In the genomic region with DNA sequence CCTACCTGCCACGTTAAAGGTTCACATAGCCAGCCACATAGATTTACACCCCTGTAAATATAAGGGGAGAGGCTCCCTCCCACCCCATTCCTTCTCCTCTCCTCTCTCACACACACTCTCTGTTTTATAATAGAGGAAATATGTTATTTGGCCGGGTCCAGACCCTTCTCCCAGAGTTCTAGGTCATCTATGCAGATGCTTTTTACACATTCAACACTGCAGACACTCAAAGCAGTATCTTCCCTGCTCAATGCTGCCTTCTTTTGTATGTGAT, we compare ENCODE assay signal across 8 cellular contexts. TPM values are rescaled to one million over a fixed set of nuclear protein-coding genes. Genes with fewer than 3 reads are reported as not detected.
DNase-seq lines count a peak whose midpoint lies in the region; ATAC-seq and TF ChIP-seq lines count a peak whose summit lies in the region.

No MANE protein-coding gene starts in this region.

- CTCF ChIA-PET in AG04450 (lab: Charles Lee): interaction anchor here (0.6 to 1.8 kb wide), 3 partner anchors 12 to 1948 kb away, joined by 3 to 12 read pairs (median 4); no protein-coding TSS in a partner anchor
- CTCF ChIA-PET in IMR-90 (lab: Yijun Ruan, JAX): no interaction called here
- CTCF ChIA-PET in mammary epithelial cell (lab: Charles Lee; ENCODE audit: low non-redundant PET): no interaction called here

- no peak for TF ChIP-seq CTCF in AG04450 (IDR thresholded peaks at IDR 0.05; ENCODE audit: low read depth, low read length)
- no peak for TF ChIP-seq CTCF in IMR-90 (conservative IDR thresholded peaks at IDR 0.05; ENCODE audit: low read depth, low read length)
- TF ChIP-seq CTCF in mammary epithelial cell (conservative IDR thresholded peaks at IDR 0.05 in 1 of 2, IDR thresholded peaks at IDR 0.05 in 1 of 2; ENCODE audit: extremely low read depth in 1 of 2, insufficient read depth in 1 of 2, low read depth in 1 of 2, low read length in 2 of 2): no peak

- peaks cover 28% of the 10 kb centered on the region for H4K20me1 ChIP-seq in IMR-90 (ENCODE audit: insufficient read depth, low read length)
- H4K20me1 ChIP-seq in mammary epithelial cell (ENCODE audit: insufficient read depth, low read length): peaks cover 4% of the 10 kb centered on the region

- peak overlapping the region; percentile 86; the same call in 2 of the 3 replicates for H2BK15ac ChIP-seq in IMR-90 (ENCODE audit: low read depth, low read length)

- H3K14ac ChIP-seq in IMR-90 (replicated peaks; ENCODE audit: low read depth, low read length): peak overlapping the region; percentile 84; the same call in 1 of the 2 replicates

- ATAC-seq in IMR-90 (ENCODE audit: low read depth) (no peak), GM18502 (IDR thresholded peaks at IDR 0.05; ENCODE audit: poor library complexity, unreplicated experiment) (no peak), GM18498 (IDR thresholded peaks at IDR 0.05; ENCODE audit: unreplicated experiment) (no peak)

- H3K27me3 ChIP-seq in AG04450 (ENCODE audit: control insufficient read depth, insufficient read depth, low read length): no peaks in the 10 kb centered on the region
- no peaks in the 10 kb centered on the region; the same call in 1 of the 2 replicates for H3K27me3 ChIP-seq in IMR-90 (ENCODE audit: control insufficient read depth, insufficient read depth, low read length)
- H3K27me3 ChIP-seq in mammary epithelial cell (ENCODE audit: insufficient read depth, low read length): no peaks in the 10 kb centered on the region
- H3K27me3 ChIP-seq in muscle layer of colon (ENCODE audit: control insufficient read depth in 1 of 2, insufficient read depth in 2 of 2, low read length in 2 of 2): no peaks in the 10 kb centered on the region

- H3K79me2 ChIP-seq in mammary epithelial cell (ENCODE audit: insufficient read depth, low read length): peaks cover 42% of the 10 kb centered on the region

- H2BK5ac ChIP-seq in IMR-90 (ENCODE audit: low read depth, low read length, poor library complexity, severe bottlenecking): peak overlapping the region; percentile 59

- peak overlapping the region; percentile 59; the same call in 1 of the 2 replicates for H3K18ac ChIP-seq in IMR-90 (ENCODE audit: low read depth, low read length)

- H2BK120ac ChIP-seq in IMR-90 (ENCODE audit: low read depth, low read length): peak overlapping the region; percentile 73

- peak overlapping the region; percentile 62 to 96 for H4K8ac ChIP-seq in IMR-90 (ENCODE audit: low read depth in 2 of 2, low read length in 2 of 2)

- H4K91ac ChIP-seq in IMR-90 (ENCODE audit: insufficient read depth, low read depth, low read length): peak overlapping the region; percentile 84

- peak overlapping the region; percentile 92 for H2AFZ ChIP-seq in IMR-90 (replicated peaks; ENCODE audit: low read length, poor library complexity)
- peak overlapping the region; percentile 90 for H2AFZ ChIP-seq in mammary epithelial cell (ENCODE audit: low read depth, low read length)

- no TSS peak for BruUV-seq in IMR-90 (replicated peaks; lab: Mats Ljungman, UMichigan)
- BruUV-seq in mammary epithelial cell (replicated peaks; lab: Mats Ljungman, UMichigan): no TSS peak

- H3K9me1 ChIP-seq in IMR-90 (ENCODE audit: insufficient read depth, low read length): peaks cover 3% of the 10 kb centered on the region; the same call in 1 of the 2 replicates

- H3K36me3 ChIP-seq in IMR-90 (ENCODE audit: control insufficient read depth, insufficient read depth, low read length) (peaks cover 3% of the 10 kb centered on the region; the same call in 1 of the 2 replicates), mammary epithelial cell (ENCODE audit: insufficient read depth, low read length) (no peaks in the 10 kb centered on the region), muscle layer of colon (ENCODE audit: insufficient read depth, low read length) (peaks cover 4% of the 10 kb centered on the region)

- H3K4me1 ChIP-seq in IMR-90 (ENCODE audit: control insufficient read depth, insufficient read depth, low read length) (peaks cover 15% of the 10 kb centered on the region), mammary epithelial cell (ENCODE audit: insufficient read depth, low read length) (peaks cover 40% of the 10 kb centered on the region), muscle layer of colon (ENCODE audit: insufficient read depth, low read length) (peaks cover 37% of the 10 kb centered on the region)

- peak overlapping the region; percentile 82 for H3K4ac ChIP-seq in IMR-90 (ENCODE audit: low read depth, low read length)

- WGBS in IMR-90 (ENCODE audit: extremely low coverage in 2 of 2, insufficient read length in 1 of 2), 2 experiments: no CpG with 5 or more reads among the region's 2 CpGs
- WGBS in mammary epithelial cell (ENCODE audit: low coverage, missing lambda C conversion rate): 0% methylated on average over 2 of the region's 2 CpGs

- dilution Hi-C loops in IMR-90 (cut with HindIII; ENCODE audit: low sequenced_read_pairs, unreplicated experiment) (no loop called here), mammary epithelial cell (cut with HindIII; ENCODE audit: low sequenced_read_pairs) (no loop called here)

- H4K5ac ChIP-seq in IMR-90 (ENCODE audit: low read depth, low read length): peak overlapping the region; percentile 81; the same call in 1 of the 2 replicates

- no peak for TF ChIP-seq RAD21 in IMR-90 (IDR thresholded peaks at IDR 0.05; ENCODE audit: low read length)

- H3K4me3 ChIP-seq in AG04450 (ENCODE audit: low read depth, low read length) (peak overlapping the region; percentile 60), IMR-90 (ENCODE audit: insufficient read depth, low read depth, low read length) (peak overlapping the region; percentile 98), mammary epithelial cell (replicated peaks in 1 of 3; ENCODE audit: insufficient read depth in 1 of 3, low read depth in 2 of 3, low read length in 3 of 3) (peak overlapping the region; percentile 72 to 91 (median 82)), muscle layer of colon (ENCODE audit: low read depth in 1 of 2, low read length in 2 of 2) (peak overlapping the region; percentile 86 to 96)

- H3K56ac ChIP-seq in IMR-90 (ENCODE audit: extremely low read depth, insufficient read depth, low read length): peak overlapping the region; percentile 86

- H3K27ac ChIP-seq in AG04450 (ENCODE audit: low read depth, low read length): peak overlapping the region; percentile 75
- peak overlapping the region; percentile 33 for H3K27ac ChIP-seq in IMR-90 (ENCODE audit: insufficient read depth, low read length)
- peak overlapping the region; percentile 47 for H3K27ac ChIP-seq in mammary epithelial cell (ENCODE audit: insufficient read depth, low read depth, low read length)
- peak overlapping the region; percentile 78 for H3K27ac ChIP-seq in muscle layer of colon (ENCODE audit: low read depth, low read length)

- H3K79me1 ChIP-seq in IMR-90 (ENCODE audit: low read depth in 1 of 2, low read length in 2 of 2): peaks cover 0 to 20% of the 10 kb centered on the region in 2 experiments; a peak in 1 of 4 replicates

- H2AK9ac ChIP-seq in IMR-90 (replicated peaks; ENCODE audit: low read depth, low read length, poor library complexity): peak overlapping the region; percentile 88

- POLR2A ChIA-PET in AG04450 (lab: Yijun Ruan, JAX): interaction anchor here (0.5 kb wide), 1 partner anchor 26 kb away, joined by 3 read pairs; no protein-coding TSS in a partner anchor
- POLR2A ChIA-PET in IMR-90 (lab: Charles Lee; ENCODE audit: unreplicated experiment): no interaction called here

- no peak for TF ChIP-seq POLR2A in IMR-90 (IDR thresholded peaks at IDR 0.05; ENCODE audit: low read depth, low read length)

- 0 out of 2 replicates have a peak overlapping the region, but pooled peaks have one; percentile 10 for H2BK20ac ChIP-seq in IMR-90 (ENCODE audit: low read depth, low read length)

- in situ Hi-C loops in IMR-90 (cut with MboI; ENCODE audit: low sequenced_read_pairs): no loop called here
- in situ Hi-C loops in mammary epithelial cell (cut with MboI; ENCODE audit: low sequenced_read_pairs in 2 of 2): no loop called here

- H3K23ac ChIP-seq in IMR-90 (ENCODE audit: low read depth, low read length): peak overlapping the region; percentile 92

- intact Hi-C loops in IMR-90 (cut with micrococcal nuclease): loop anchor here (2.0 to 10.0 kb wide), 2 partner anchors 44 to 280 kb away; partner anchors contain the start of gene KIF13A
- intact Hi-C loops in mammary epithelial cell (cut with micrococcal nuclease): loop anchor here (10.0 kb wide), 1 partner anchor 400 kb away; no protein-coding TSS in a partner anchor

- peaks cover 12% of the 10 kb centered on the region for H3K9me3 ChIP-seq in AG04450 (ENCODE audit: control insufficient read depth, insufficient read depth, low read length)
- H3K9me3 ChIP-seq in IMR-90 (ENCODE audit: control insufficient read depth, insufficient read depth, low read length): no peaks in the 10 kb centered on the region; the same call in 1 of the 2 replicates
- no peaks in the 10 kb centered on the region for H3K9me3 ChIP-seq in mammary epithelial cell (replicated peaks; ENCODE audit: insufficient read depth, low read length)
- no peaks in the 10 kb centered on the region for H3K9me3 ChIP-seq in muscle layer of colon (ENCODE audit: low read length)

- H3K4me2 ChIP-seq in IMR-90 (ENCODE audit: low read depth, low read length) (peak overlapping the region; percentile 90), mammary epithelial cell (ENCODE audit: insufficient read depth, low read depth, low read length) (peak overlapping the region; percentile 88)

- peak overlapping the region; percentile 72 for H3K9ac ChIP-seq in IMR-90 (ENCODE audit: low read depth, low read length)
- peak overlapping the region; percentile 80 for H3K9ac ChIP-seq in mammary epithelial cell (ENCODE audit: insufficient read depth, low read length)
- H3K9ac ChIP-seq in muscle layer of colon (ENCODE audit: low read length): peak overlapping the region; percentile 78

- DNase-seq in AG04450 (ENCODE audit: low read depth, low spot score) (no peak), IMR-90 (no peak), mammary epithelial cell (no peak), NCI-H82 (lab: John Stamatoyannopoulos, UW) (no peak), nucleus accumbens (lab: John Stamatoyannopoulos, UW) (no peak)

- H2AK5ac ChIP-seq in IMR-90 (ENCODE audit: low read depth, low read length): peak overlapping the region; percentile 42; the same call in 1 of the 2 replicates

TF ChIP-seq in IMR-90, 13 proteins besides CTCF, POLR2A, EP300 and RAD21 (continues in another document):
- TF ChIP-seq MAZ (IDR thresholded peaks at IDR 0.05; ENCODE audit: borderline replicate concordance, low read depth, low read length) (no peak), BHLHE40 (IDR thresholded peaks at IDR 0.05; ENCODE audit: low read depth, low read length) (no peak)

RNA-seq across cellular contexts. Expression of gene DEK, which starts 0.7 kb away (rescaled TPM):
- 39.1 and 68.1 TPM in 2 replicates for polyA plus RNA-seq in AG04450 (2011; rRNA removed)
- 6.3 and 18.7 TPM in 2 replicates for polyA minus RNA-seq in AG04450 (2011; rRNA and poly(A)+ RNA removed)
- total RNA-seq in IMR-90 (2012; rRNA removed): 33.5 and 82.8 TPM in 2 replicates
- 37.1 and 37.4 TPM in 2 replicates for polyA plus RNA-seq in IMR-90 (2012; rRNA removed)
- 9.5 and 16.0 TPM in 2 replicates for polyA plus RNA-seq in IMR-90 (2012; cell fraction: cytosol; rRNA removed)
- polyA plus RNA-seq in IMR-90 (2012; cell fraction: nucleus; rRNA removed; ENCODE audit: low replicate concordance): 5.2 and 18.1 TPM in 2 replicates
- 100 to 1,000 TPM in 1 of 2 donors, 10 to 100 TPM in 1; 34.5 to 103 TPM for total RNA-seq in mammary epithelial cell
- 48.1 TPM for polyA plus RNA-seq in mammary epithelial cell
- 11.0 TPM for polyA minus RNA-seq in mammary epithelial cell
